In the genomic region with DNA sequence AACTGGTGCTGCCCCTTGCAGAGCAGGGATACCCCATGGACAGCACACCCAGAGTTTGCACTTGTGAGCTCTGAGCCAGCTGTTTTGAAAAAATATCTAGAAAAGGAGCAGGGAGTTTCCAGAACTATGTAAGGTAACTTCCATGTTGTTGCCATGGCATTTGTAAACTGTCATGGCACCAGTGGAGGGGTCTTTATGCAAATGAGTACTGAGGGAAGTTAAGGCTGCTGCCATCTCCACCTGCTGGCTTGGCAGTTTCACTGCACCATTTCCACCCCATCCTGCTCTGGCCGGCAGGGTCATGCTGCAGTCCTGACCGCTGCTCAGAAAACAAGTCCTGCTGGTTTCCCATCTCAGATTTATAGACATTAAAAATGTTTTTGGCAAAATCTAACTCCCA, we compare ENCODE assay signal across 1 cellular context.
TF ChIP-seq lines count a peak whose summit lies in the region.

No MANE protein-coding gene starts in this region.

TF ChIP-seq in GM12878, 131 proteins besides CTCF, POLR2A, EP300 and RAD21 (continued from another document):
- TF ChIP-seq ZNF592 (IDR thresholded peaks at IDR 0.05): no peak
- TF ChIP-seq JUND (IDR thresholded peaks at IDR 0.05; ENCODE audit: low read depth, low read length): no peak
- no peak for TF ChIP-seq FOXK2 (IDR thresholded peaks at IDR 0.05)
- TF ChIP-seq YY1 (IDR thresholded peaks at IDR 0.05; ENCODE audit: low read depth, low read length): peak; percentile 88
- no peak for TF ChIP-seq SPI1 (IDR thresholded peaks at IDR 0.05; ENCODE audit: borderline replicate concordance, insufficient read depth, low read depth, low read length)
- no peak for TF ChIP-seq ASH2L (IDR thresholded peaks at IDR 0.05; ENCODE audit: borderline replicate concordance, low read depth)
- no peak for TF ChIP-seq HDGF (IDR thresholded peaks at IDR 0.05)
- peak; percentile 82; the same call in 2 of the 3 replicates for TF ChIP-seq POU2F2 (IDR thresholded peaks at IDR 0.05; ENCODE audit: borderline replicate concordance, low read depth, low read length)
